17 cellular contexts compared by ENCODE assay signal in genomic region chr6:37061157-37061804, GRCh38. TPM values are rescaled to one million over a fixed set of nuclear protein-coding genes. Genes with fewer than 3 reads are reported as not detected.
A peak's percentile ranks its signal among the peaks of the same experiment; 100 is the strongest.
DNase-seq lines count a peak whose midpoint lies in the region; ATAC-seq and TF ChIP-seq lines count a peak whose summit lies in the region.
"Had no signal": no experiment of that assay in that cellular context is flagged by ENCODE, and none has a peak within 500 bp of the region (broad histone marks: within the 10 kb centered on the region; RNA-seq: fewer than 3 reads in every experiment).

No MANE protein-coding gene starts in this region.

- H3K36me3 Mint-ChIP-seq in brain = no peaks in the 10 kb centered on the region
- H3K36me3 Mint-ChIP-seq in activated naive CD4-positive, alpha-beta T cell treated with anti-CD3 and anti-CD28 coated beads, Interleukin-2, amount 50 U/mL, for 72 hours = no peaks in the 10 kb centered on the region
- H3K36me3 Mint-ChIP-seq: CD4-positive, alpha-beta memory T cell had no signal

- TF ChIP-seq POLR2A in spleen (IDR thresholded peaks at IDR 0.05) = no peak

- intact Hi-C loops in spleen (cut with DNase I; ENCODE audit: low total_unique reads) = no loop called here

- no peak overlapping the region for H3K9ac ChIP-seq in liver (ENCODE audit: low read depth in 1 of 2, low read length in 2 of 2)

- ATAC-seq in HG03432 (IDR thresholded peaks at IDR 0.05; ENCODE audit: unreplicated experiment) = no peak
- no peak for ATAC-seq in activated naive CD4-positive, alpha-beta T cell treated with anti-CD3 and anti-CD28 coated beads, Interleukin-2, amount 50 U/mL, for 72 hours

- H3K4me3 ChIP-seq in liver (ENCODE audit: low read depth in 1 of 3, low read length in 3 of 3) = no peak overlapping the region
- H3K4me3 ChIP-seq in spleen = no peak overlapping the region

- peak; percentile 69 for DNase-seq in NCI-H146 (lab: John Stamatoyannopoulos, UW)
- DNase-seq in spleen = peak; percentile 71
- DNase-seq in activated naive CD4-positive, alpha-beta T cell treated with anti-CD3 and anti-CD28 coated beads, Interleukin-2, amount 50 U/mL, for 72 hours (ENCODE audit: low spot score in 2 of 2) = no peak
- DNase-seq in islet precursor cell = no peak
- no peak for DNase-seq in HCEC 1CT
- DNase-seq: activated CD8-positive, alpha-beta memory T cell treated with anti-CD3 and anti-CD28 coated beads, Interleukin-2, amount 50 U/mL, for 48 hours; CD4-positive, alpha-beta memory T cell; effector CD4-positive, alpha-beta T cell; foreskin fibroblast; occipital lobe; SHP77; stimulated activated CD4-positive, alpha-beta T cell treated with anti-CD3 and anti-CD28 coated beads, Interleukin-4, amount 100 ng/mL, for 1 hour; WERI-Rb-1 had no signal

- H3K9me3 ChIP-seq in liver (ENCODE audit: control insufficient read depth in 4 of 4, low read length in 3 of 4) (no peaks in the 10 kb centered on the region), spleen (no peaks in the 10 kb centered on the region)

- H3K27ac Mint-ChIP-seq in brain = peak overlapping the region; percentile 8 to 86 (median 58)
- H3K27ac Mint-ChIP-seq in activated naive CD4-positive, alpha-beta T cell treated with anti-CD3 and anti-CD28 coated beads, Interleukin-2, amount 50 U/mL, for 72 hours = no peak overlapping the region
- H3K27ac Mint-ChIP-seq: CD4-positive, alpha-beta memory T cell; stimulated activated naive CD8-positive, alpha-beta T cell treated with anti-CD3 and anti-CD28 coated beads, Interleukin-15, Interleukin-2, amounts not matched to agents 100 ng/mL and 50 ng/mL, for 24 hours had no signal

- H3K27me3 Mint-ChIP-seq in brain = peaks cover 5% of the 10 kb centered on the region
- H3K27me3 Mint-ChIP-seq: CD4-positive, alpha-beta memory T cell; stimulated activated naive CD8-positive, alpha-beta T cell treated with anti-CD3 and anti-CD28 coated beads, Interleukin-15, Interleukin-2, amounts not matched to agents 100 ng/mL and 50 ng/mL, for 24 hours had no signal

- H3K27me3 ChIP-seq in liver (ENCODE audit: control insufficient read depth in 4 of 4, insufficient read depth in 4 of 4, low read length in 3 of 4) (no peaks in the 10 kb centered on the region), spleen (replicated peaks in 1 of 7) (no peaks in the 10 kb centered on the region)

- H3K4me1 ChIP-seq in liver (ENCODE audit: control insufficient read depth in 4 of 4, insufficient read depth in 4 of 4, low read length in 3 of 4) (peaks cover 12 to 22% (median 19%) of the 10 kb centered on the region in 4 donors), spleen (peaks cover 0 to 34% (median 22%) of the 10 kb centered on the region in 6 donors)

- no peak overlapping the region for H3K4me3 Mint-ChIP-seq in brain
- H3K4me3 Mint-ChIP-seq: CD4-positive, alpha-beta memory T cell; stimulated activated naive CD8-positive, alpha-beta T cell treated with anti-CD3 and anti-CD28 coated beads, Interleukin-15, Interleukin-2, amounts not matched to agents 100 ng/mL and 50 ng/mL, for 24 hours had no signal

- H3K27ac ChIP-seq in liver (ENCODE audit: low read depth in 1 of 2, low read length in 2 of 2) = peak overlapping the region; percentile 57 to 78
- H3K27ac ChIP-seq in spleen = peak overlapping the region in 4 of 8 donors; percentile 22 to 73 (median 38)
- H3K27ac ChIP-seq: WERI-Rb-1 had no signal

- TF ChIP-seq CTCF in brain (conservative IDR thresholded peaks at IDR 0.05) (no peak), liver (IDR thresholded peaks at IDR 0.05; ENCODE audit: low read depth, low read length, missing input control) (no peak), spleen (IDR thresholded peaks at IDR 0.05 in 8 of 11, conservative IDR thresholded peaks at IDR 0.05 in 3 of 11) (no peak)

- H3K4me1 Mint-ChIP-seq in brain = peaks cover 29% of the 10 kb centered on the region
- H3K4me1 Mint-ChIP-seq: CD4-positive, alpha-beta memory T cell had no signal

- H3K36me3 ChIP-seq in liver (ENCODE audit: control insufficient read depth in 4 of 4, insufficient read depth in 3 of 4, low read depth in 1 of 4, low read length in 3 of 4) = no peaks in the 10 kb centered on the region
- H3K36me3 ChIP-seq in spleen = no peaks in the 10 kb centered on the region
- H3K36me3 ChIP-seq: WERI-Rb-1 had no signal

- H3K9me3 Mint-ChIP-seq in brain = peaks cover 0 to 10% (median 0%) of the 10 kb centered on the region in 5 experiments
- no peaks in the 10 kb centered on the region for H3K9me3 Mint-ChIP-seq in activated naive CD4-positive, alpha-beta T cell treated with anti-CD3 and anti-CD28 coated beads, Interleukin-2, amount 50 U/mL, for 72 hours
- H3K9me3 Mint-ChIP-seq: CD4-positive, alpha-beta memory T cell; stimulated activated naive CD8-positive, alpha-beta T cell treated with anti-CD3 and anti-CD28 coated beads, Interleukin-15, Interleukin-2, amounts not matched to agents 100 ng/mL and 50 ng/mL, for 24 hours had no signal

- 41% methylated on average over 11 of the region's 11 CpGs for WGBS in liver
- 69 to 75% (median 74%) methylated on average over 9 to 11 of the region's 11 CpGs for WGBS in spleen, 5 donors

- peak; percentile 59 to 73 for TF ChIP-seq RAD21 in liver (IDR thresholded peaks at IDR 0.05)

TF ChIP-seq in liver, 16 proteins besides CTCF, POLR2A, EP300 and RAD21:
- TF ChIP-seq GABPA (IDR thresholded peaks at IDR 0.05 in 1 of 2, conservative IDR thresholded peaks at IDR 0.05 in 1 of 2) (peak in 1 of 2 donors; percentile 29), HNF4A (conservative IDR thresholded peaks at IDR 0.05) (peak; percentile 94 to 98), REST (IDR thresholded peaks at IDR 0.05) (peak; percentile 81), SP1 (IDR thresholded peaks at IDR 0.05) (peak; percentile 92), TAF1 (conservative IDR thresholded peaks at IDR 0.05) (no peak), YY1 (IDR thresholded peaks at IDR 0.05) (peak; percentile 86), ZBTB33 (IDR thresholded peaks at IDR 0.05) (peak; percentile 89), FOXA2 (IDR thresholded peaks at IDR 0.05) (peak; percentile 66), JUND (IDR thresholded peaks at IDR 0.05) (peak in 1 of 2 donors; percentile 90), ATF3 (IDR thresholded peaks at IDR 0.05) (no peak), HNF4G (IDR thresholded peaks at IDR 0.05) (peak; percentile 85), FOXA1 (IDR thresholded peaks at IDR 0.05) (peak; percentile 43), EGR1 (IDR thresholded peaks at IDR 0.05; ENCODE audit: low read depth in 2 of 2) (peak in 1 of 2 donors; percentile 69), NR2F2 (IDR thresholded peaks at IDR 0.05) (no peak), RXRA (IDR thresholded peaks at IDR 0.05) (peak; percentile 89 to 97), MAX (IDR thresholded peaks at IDR 0.05) (peak; percentile 100)

RNA-seq across cellular contexts. Expression of gene FGD2, which starts 55.8 kb away (rescaled TPM):
- polyA plus RNA-seq in brain (ENCODE audit: insufficient read depth, low read depth, low replicate concordance) (0.58 TPM), liver (1 to 10 TPM; 4.6 to 5.8 TPM), spleen (100 to 1,000 TPM in 1 of 3 donors, 10 to 100 TPM in 2; 63.4 to 121 (median 84.2) TPM)
- total RNA-seq in liver (10 to 100 TPM; 12.4 to 24.4 TPM), spleen (100 to 1,000 TPM; 200 to 426 (median 316) TPM)
- 1 to 10 TPM; 1.3 to 2.4 TPM for total RNA-seq in activated naive CD4-positive, alpha-beta T cell treated with anti-CD3 and anti-CD28 coated beads, Interleukin-2, amount 50 U/mL, for 72 hours

Comparison
In these comparisons a context has a peak if more than half of its experiments do, and no peak if none do; other contexts are left out.
1. DNase-seq: peak in NCI-H146 (single experiment) and spleen (single experiment); none in activated naive CD4-positive, alpha-beta T cell treated with anti-CD3 and anti-CD28 coated beads, Interleukin-2, amount 50 U/mL, for 72 hours (0 of 2), islet precursor cell (single experiment) and HCEC 1CT (single experiment).
2. H3K27ac Mint-ChIP-seq: peak in brain (5 of 5); none in activated naive CD4-positive, alpha-beta T cell treated with anti-CD3 and anti-CD28 coated beads, Interleukin-2, amount 50 U/mL, for 72 hours (0 of 2).
3. RNA of gene FGD2, which starts 55.8 kb away (total RNA-seq): 200 to 426 TPM in spleen; 12.4 to 24.4 TPM in liver and 1.3 to 2.4 TPM in activated naive CD4-positive, alpha-beta T cell treated with anti-CD3 and anti-CD28 coated beads, Interleukin-2, amount 50 U/mL, for 72 hours; every median in the first group is over 4 times any median in the second.